ENCODE assay signal across 8 cellular contexts in the genomic region with DNA sequence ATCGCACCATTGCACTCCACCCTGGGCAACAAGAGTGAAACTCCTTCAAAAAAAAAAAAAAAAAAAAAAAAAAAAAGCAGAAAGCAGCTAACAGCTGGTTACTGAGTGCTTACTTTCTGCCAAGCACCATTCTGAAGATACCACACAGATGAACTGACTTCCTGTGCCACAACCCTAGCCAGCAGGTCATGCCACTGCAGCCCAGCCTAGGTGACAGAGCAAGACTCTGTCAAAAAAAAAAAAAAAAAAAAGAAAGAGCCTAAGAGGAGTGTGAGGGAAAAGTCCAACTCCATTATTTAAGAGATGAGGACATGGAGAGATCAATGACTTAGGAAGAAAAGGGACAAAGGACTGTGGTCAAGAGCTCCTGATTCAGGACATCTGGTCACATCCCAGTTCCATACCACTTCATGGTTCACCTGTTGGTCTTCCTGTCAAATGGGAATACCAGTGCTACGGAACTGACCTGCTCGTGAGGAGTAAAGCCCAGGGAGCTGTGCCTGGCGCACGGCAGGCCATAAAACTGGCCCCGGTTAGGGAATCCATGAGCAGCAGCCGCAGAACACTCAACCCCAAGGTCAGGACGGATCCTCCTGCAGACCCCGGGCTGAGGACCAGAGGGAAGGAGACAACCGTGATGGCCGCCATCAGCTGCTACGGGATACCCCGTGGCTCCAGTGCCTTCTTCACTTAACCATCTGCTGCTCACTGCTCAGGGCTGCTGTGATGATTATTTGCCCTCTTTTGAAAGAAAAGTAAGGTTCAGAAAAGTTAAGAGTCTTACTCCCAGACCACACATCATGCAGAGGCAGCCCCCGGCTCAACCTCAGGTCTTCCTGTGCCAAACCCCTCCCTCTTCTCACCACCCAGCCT. TPM values are rescaled to one million over a fixed set of nuclear protein-coding genes. Genes with fewer than 3 reads are reported as not detected.
DNase-seq lines count a peak whose midpoint lies in the region; ATAC-seq and TF ChIP-seq lines count a peak whose summit lies in the region.

No MANE protein-coding gene starts in this region.

- H3K9me3 ChIP-seq in KOPT-K1 (ENCODE audit: insufficient read depth, low read length, poor library complexity, severe bottlenecking) (no peaks in the 10 kb centered on the region), muscle layer of colon (ENCODE audit: low read length) (no peaks in the 10 kb centered on the region)

- TF ChIP-seq CTCF in brain microvascular endothelial cell (IDR thresholded peaks at IDR 0.05; ENCODE audit: low read depth, low read length, missing control alignments): no peak
- no peak for TF ChIP-seq CTCF in omental fat pad (IDR thresholded peaks at IDR 0.05)

- H3K4me1 ChIP-seq in muscle layer of colon (ENCODE audit: insufficient read depth, low read length): peaks cover 6% of the 10 kb centered on the region

- in situ Hi-C loops in brain microvascular endothelial cell (cut with HindIII; ENCODE audit: low pct_ligation_motif_present, low sequenced_read_pairs): no loop called here

- peaks cover 44% of the 10 kb centered on the region for H3K36me3 ChIP-seq in KOPT-K1 (ENCODE audit: insufficient read depth, low read length)
- H3K36me3 ChIP-seq in brain microvascular endothelial cell (replicated peaks): peaks cover 4% of the 10 kb centered on the region
- peaks cover 19% of the 10 kb centered on the region for H3K36me3 ChIP-seq in muscle layer of colon (ENCODE audit: insufficient read depth, low read length)

- peak overlapping the region; percentile 41 for H3K9ac ChIP-seq in muscle layer of colon (ENCODE audit: low read length)

- H3K27me3 ChIP-seq in brain microvascular endothelial cell (replicated peaks): no peaks in the 10 kb centered on the region
- H3K27me3 ChIP-seq in muscle layer of colon (ENCODE audit: control insufficient read depth in 1 of 2, insufficient read depth in 2 of 2, low read length in 2 of 2): no peaks in the 10 kb centered on the region

- H3K27ac ChIP-seq in KOPT-K1 (ENCODE audit: low read depth, low read length, poor library complexity, severe bottlenecking) (peak overlapping the region; percentile 89), brain microvascular endothelial cell (no peak overlapping the region), muscle layer of colon (ENCODE audit: low read depth, low read length) (peak overlapping the region; percentile 76)

- intact Hi-C loops in posterior vena cava (cut with DNase I): loop anchor here in 1 of 2 donors (10.0 kb wide), 1 partner anchor 170 kb away; no protein-coding TSS in a partner anchor

- ATAC-seq in GM21526 (IDR thresholded peaks at IDR 0.05; ENCODE audit: low FRiP score, unreplicated experiment): peak; percentile 6
- ATAC-seq in omental fat pad (ENCODE audit: low FRiP score): no peak

- DNase-seq in brain microvascular endothelial cell (no peak), omental fat pad (ENCODE audit: low spot score) (no peak), posterior vena cava (ENCODE audit: low spot score) (no peak), COLO829 (ENCODE audit: low spot score) (no peak), germinal center (ENCODE audit: low spot score) (no peak)

- H3K4me3 ChIP-seq in brain microvascular endothelial cell (ENCODE audit: low read depth, low read length) (peak overlapping the region; percentile 81), muscle layer of colon (ENCODE audit: low read depth in 1 of 2, low read length in 2 of 2) (peak overlapping the region; percentile 94 to 96)

RNA-seq across cellular contexts. Expression of gene KLHDC4, which starts 0.9 kb away (rescaled TPM):
- total RNA-seq in omental fat pad: 10 to 100 TPM; 21.7 to 53.8 (median 25.5) TPM
- 10 to 100 TPM; 19.8 to 21.9 TPM for total RNA-seq in posterior vena cava
